1 cellular context compared by ENCODE assay signal in genomic region chr10:116833986-116834760, GRCh38.
TF ChIP-seq lines count a peak whose summit lies in the region.

No MANE protein-coding gene starts in this region.

TF ChIP-seq in HepG2, 621 proteins besides CTCF, POLR2A, EP300 and RAD21:
- TF ChIP-seq ZNF281 (CRISPR knock-in tag; IDR thresholded peaks at IDR 0.05; ENCODE audit: borderline replicate concordance) = peak; percentile 36; the same call in 1 of the 2 replicates
- TF ChIP-seq ZNF788 (CRISPR knock-in tag; IDR thresholded peaks at IDR 0.05; ENCODE audit: borderline replicate concordance) = no peak
TF ChIP-seq in HepG2: peak in this region for 1.
